ENCODE assay signal across 11 cellular contexts in the genomic region with DNA sequence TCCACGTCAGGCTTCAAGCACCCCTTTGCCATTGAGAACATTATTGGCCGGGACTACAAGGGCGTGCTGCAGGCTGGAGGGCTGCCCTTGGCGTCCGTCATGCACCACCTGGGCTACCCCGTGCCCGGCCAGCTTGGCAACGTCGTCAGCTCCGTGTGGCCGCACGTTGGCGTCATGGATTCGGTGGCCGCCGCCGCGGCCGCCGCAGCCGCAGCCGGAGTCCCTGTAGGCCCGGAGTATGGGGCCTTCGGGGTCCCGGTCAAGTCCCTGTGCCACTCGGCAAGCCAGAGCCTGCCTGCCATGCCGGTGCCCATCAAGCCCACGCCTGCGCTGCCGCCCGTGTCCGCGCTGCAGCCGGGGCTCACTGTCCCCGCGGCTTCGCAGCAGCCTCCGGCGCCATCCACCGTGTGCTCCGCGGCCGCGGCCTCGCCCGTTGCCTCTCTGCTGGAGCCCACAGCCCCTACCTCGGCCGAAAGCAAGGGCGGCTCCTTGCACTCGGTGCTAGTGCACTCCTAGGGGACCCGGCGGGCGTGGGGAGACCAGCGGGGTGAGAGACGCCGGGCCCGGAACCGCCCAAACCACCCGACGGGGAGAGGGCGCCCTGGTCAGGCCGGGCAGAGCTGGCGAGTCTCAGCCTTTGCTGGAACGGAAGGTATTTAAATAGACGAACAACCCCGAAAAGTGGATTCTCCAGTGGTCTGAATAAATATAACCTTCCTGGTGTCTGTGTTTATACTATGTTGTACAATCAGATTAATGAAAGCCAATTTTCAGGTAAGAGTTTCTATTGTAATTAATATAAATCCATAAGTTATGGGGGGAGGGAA. TPM values are rescaled to one million over a fixed set of nuclear protein-coding genes. Genes with fewer than 3 reads are reported as not detected.
A peak's percentile ranks its signal among the peaks of the same experiment; 100 is the strongest.
DNase-seq lines count a peak whose midpoint lies in the region; ATAC-seq and TF ChIP-seq lines count a peak whose summit lies in the region.
"Had no signal": no experiment of that assay in that cellular context is flagged by ENCODE, and none has a peak within 500 bp of the region (broad histone marks: within the 10 kb centered on the region; RNA-seq: fewer than 3 reads in every experiment).

No MANE protein-coding gene starts in this region.

- H3K27ac ChIP-seq in lower lobe of right lung (no peak overlapping the region), urinary bladder (ENCODE audit: low read depth) (no peak overlapping the region)
- H3K27ac ChIP-seq: prostate gland had no signal

- DNase-seq in stimulated activated CD4-positive, alpha-beta T cell treated with anti-CD3 and anti-CD28 coated beads, Interleukin-15, amount 100 ng/mL, for 24 hours, result peak; percentile 27
- no peak for DNase-seq in stimulated activated CD4-positive, alpha-beta T cell treated with anti-CD3 and anti-CD28 coated beads, Interleukin-12 subunit alpha, Interleukin-12 subunit beta, amount 100 ng/mL, for 4 hours
- no peak for DNase-seq in lower lobe of right lung
- no peak for DNase-seq in UCSD-AML1 (lab: John Stamatoyannopoulos, UW; ENCODE audit: unreplicated experiment)
- DNase-seq: EL, Karpas-422 had no signal

- H3K27me3 ChIP-seq in lower lobe of right lung (ENCODE audit: low read depth), result peaks cover 90% of the 10 kb centered on the region

- H3K4me1 ChIP-seq in lower lobe of right lung (peaks cover 24% of the 10 kb centered on the region), urinary bladder (ENCODE audit: insufficient read depth) (peaks cover 3% of the 10 kb centered on the region)

- peaks cover 60% of the 10 kb centered on the region for H3K27me3 Mint-ChIP-seq in activated T-helper 17 cell treated with anti-CD3 and anti-CD28 coated beads, Interleukin-2, amount 50 U/mL, for 72 hours

- 3% methylated on average over 66 of the region's 66 CpGs for WGBS in urinary bladder

- no peaks in the 10 kb centered on the region for H3K9me3 Mint-ChIP-seq in activated T-helper 17 cell treated with anti-CD3 and anti-CD28 coated beads, Interleukin-2, amount 50 U/mL, for 72 hours

- TF ChIP-seq CTCF in lower lobe of right lung (IDR thresholded peaks at IDR 0.05), result no peak

- H3K4me3 ChIP-seq in lower lobe of right lung, result peak overlapping the region; percentile 29
- peak overlapping the region; percentile 19 for H3K4me3 ChIP-seq in urinary bladder (ENCODE audit: low read depth, low read length)
- H3K4me3 ChIP-seq: prostate gland had no signal

- H3K4me3 Mint-ChIP-seq in activated T-helper 17 cell treated with anti-CD3 and anti-CD28 coated beads, Interleukin-2, amount 50 U/mL, for 72 hours, result peak overlapping the region; percentile 41

- H3K36me3 ChIP-seq in lower lobe of right lung (no peaks in the 10 kb centered on the region), urinary bladder (ENCODE audit: insufficient read depth) (no peaks in the 10 kb centered on the region)
- H3K36me3 ChIP-seq: prostate gland had no signal

- H3K27ac Mint-ChIP-seq in activated T-helper 17 cell treated with anti-CD3 and anti-CD28 coated beads, Interleukin-2, amount 50 U/mL, for 72 hours, result no peak overlapping the region

- H3K9me3 ChIP-seq in lower lobe of right lung, result no peaks in the 10 kb centered on the region
- H3K9me3 ChIP-seq: prostate gland had no signal

- H3K4me1 Mint-ChIP-seq in activated T-helper 17 cell treated with anti-CD3 and anti-CD28 coated beads, Interleukin-2, amount 50 U/mL, for 72 hours, result peaks cover 5% of the 10 kb centered on the region

- no peak for ATAC-seq in activated T-helper 17 cell treated with anti-CD3 and anti-CD28 coated beads, Interleukin-2, amount 50 U/mL, for 72 hours (replicated peaks)
- peak in 1 of 2 donors; percentile 17 for ATAC-seq in lower lobe of right lung
- ATAC-seq in HG03565 (IDR thresholded peaks at IDR 0.05; ENCODE audit: unreplicated experiment), result no peak
- no peak for ATAC-seq in activated CD4-positive, CD25-positive, alpha-beta regulatory T cell treated with anti-CD3 and anti-CD28 coated beads, Interleukin-2, amount 50 U/mL, for 24 hours

- intact Hi-C loops in lower lobe of right lung (cut with DNase I), result no loop called here

- no peaks in the 10 kb centered on the region for H3K36me3 Mint-ChIP-seq in activated T-helper 17 cell treated with anti-CD3 and anti-CD28 coated beads, Interleukin-2, amount 50 U/mL, for 72 hours (ENCODE audit: low read depth)

RNA-seq across cellular contexts. Expression of gene FOXB2, which starts 1.2 kb away (rescaled TPM):
- total RNA-seq in activated T-helper 17 cell treated with anti-CD3 and anti-CD28 coated beads, Interleukin-2, amount 50 U/mL, for 72 hours, result not detected
- total RNA-seq in lower lobe of right lung (not detected), urinary bladder (not detected)
- not detected for polyA plus RNA-seq in urinary bladder
- total RNA-seq: prostate gland had no signal
